ENCODE assay signal across 19 cellular contexts in the genomic region with DNA sequence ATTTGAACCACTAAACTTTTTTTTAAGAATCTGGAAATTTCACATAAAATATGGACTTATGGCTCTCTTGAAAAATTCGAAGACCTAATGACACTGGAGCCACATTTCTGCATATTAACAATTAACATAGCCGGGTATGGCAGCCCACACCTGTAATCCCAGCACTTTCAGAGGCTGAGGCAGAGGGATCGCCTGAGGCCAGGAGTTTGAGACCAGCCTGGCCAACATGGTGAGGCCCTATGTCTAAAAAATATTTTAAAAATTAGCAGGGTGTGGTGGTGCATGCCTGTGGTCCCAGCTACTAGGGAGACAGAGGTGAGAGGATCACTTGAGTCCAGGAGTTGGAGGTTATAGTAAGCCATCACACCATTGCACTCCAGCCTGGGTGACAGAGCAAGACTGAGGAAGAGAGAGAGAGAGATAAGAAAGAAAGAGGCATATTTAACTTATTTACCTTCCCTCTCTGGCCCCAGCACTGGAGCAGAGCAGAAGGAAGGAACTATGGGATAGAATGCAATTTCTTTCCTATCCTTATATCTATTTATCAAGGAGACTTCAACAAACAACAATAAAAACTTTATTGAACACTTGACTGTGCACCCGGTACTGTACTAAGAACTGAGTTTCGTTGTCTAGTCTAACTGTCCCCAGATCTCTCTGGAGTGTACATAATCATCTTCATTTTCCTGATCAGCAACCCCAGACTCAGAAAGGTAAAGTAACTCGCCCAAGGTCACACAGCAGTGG.
DNase-seq lines count a peak whose midpoint lies in the region; ATAC-seq, FAIRE-seq and TF ChIP-seq lines count a peak whose summit lies in the region.
"Had no signal": no experiment of that assay in that cellular context is flagged by ENCODE, and none has a peak within 500 bp of the region (broad histone marks: within the 10 kb centered on the region; RNA-seq: fewer than 3 reads in every experiment).

No MANE protein-coding gene starts in this region.

- TF ChIP-seq POLR2A in IMR-90 (IDR thresholded peaks at IDR 0.05; ENCODE audit: low read depth, low read length) (no peak), GM12878 (IDR thresholded peaks at IDR 0.05; ENCODE audit: low read depth, low read length) (no peak)

- H3K23ac ChIP-seq in IMR-90 (ENCODE audit: low read depth, low read length) (no peak overlapping the region), trophoblast cell (ENCODE audit: low read length) (no peak overlapping the region)

- H3K14ac ChIP-seq in IMR-90 (replicated peaks; ENCODE audit: low read depth, low read length) = peak overlapping the region; percentile 13; the same call in 1 of the 2 replicates
- no peak overlapping the region for H3K14ac ChIP-seq in trophoblast cell (ENCODE audit: low read length)

- no peaks in the 10 kb centered on the region for H3K9me3 ChIP-seq in IMR-90 (ENCODE audit: control insufficient read depth, insufficient read depth, low read length)
- no peaks in the 10 kb centered on the region for H3K9me3 ChIP-seq in GM12878 (replicated peaks; ENCODE audit: control insufficient read depth, insufficient read depth, low read length)
- H3K9me3 ChIP-seq in trophoblast cell (ENCODE audit: insufficient read depth, low read depth, low read length) = no peaks in the 10 kb centered on the region
- H3K9me3 ChIP-seq: BE2C, HAP-1 had no signal

- peak overlapping the region; percentile 75; the same call in 1 of the 2 replicates for H3K4ac ChIP-seq in IMR-90 (ENCODE audit: low read depth, low read length)
- no peak overlapping the region for H3K4ac ChIP-seq in trophoblast cell (ENCODE audit: low read depth, low read length)

- H3K4me1 ChIP-seq in IMR-90 (ENCODE audit: control insufficient read depth, insufficient read depth, low read length) (peaks cover 21% of the 10 kb centered on the region), GM12878 (ENCODE audit: control insufficient read depth, insufficient read depth, low read length) (no peaks in the 10 kb centered on the region), trophoblast cell (ENCODE audit: control insufficient read depth in 1 of 2, insufficient read depth in 2 of 2, low read length in 2 of 2) (peaks cover 0 to 3% of the 10 kb centered on the region in 2 experiments)
- H3K4me1 ChIP-seq: BE2C, HAP-1 had no signal

- no peaks in the 10 kb centered on the region for H4K20me1 ChIP-seq in IMR-90 (ENCODE audit: insufficient read depth, low read length)
- no peaks in the 10 kb centered on the region for H4K20me1 ChIP-seq in GM12878 (ENCODE audit: control insufficient read depth, insufficient read depth)

- H4K12ac ChIP-seq in trophoblast cell (ENCODE audit: low read depth, low read length) = no peak overlapping the region

- H3K79me2 ChIP-seq in GM12878 (ENCODE audit: control insufficient read depth, insufficient read depth, low read length) (no peaks in the 10 kb centered on the region), trophoblast cell (ENCODE audit: control insufficient read depth, insufficient read depth, low read length, poor library complexity) (peaks cover 1% of the 10 kb centered on the region)

- no peak overlapping the region for H4K91ac ChIP-seq in IMR-90 (ENCODE audit: insufficient read depth, low read depth, low read length)
- H4K91ac ChIP-seq in trophoblast cell (ENCODE audit: low read depth, low read length) = no peak overlapping the region

- BruUV-seq in IMR-90 (replicated peaks; lab: Mats Ljungman, UMichigan) = no TSS peak
- BruUV-seq in GM12878 (replicated peaks; lab: Mats Ljungman, UMichigan) = no TSS peak

- no peak overlapping the region; the same call in 1 of the 2 replicates for H4K5ac ChIP-seq in IMR-90 (ENCODE audit: low read depth, low read length)

- peaks cover 18% of the 10 kb centered on the region for H3K9me1 ChIP-seq in IMR-90 (ENCODE audit: insufficient read depth, low read length)

- dilution Hi-C loops in IMR-90 (cut with HindIII; ENCODE audit: low sequenced_read_pairs, unreplicated experiment) = no loop called here

- TF ChIP-seq RAD21 in IMR-90 (IDR thresholded peaks at IDR 0.05; ENCODE audit: low read length) (no peak), GM12878 (IDR thresholded peaks at IDR 0.05; ENCODE audit: insufficient read depth, low read depth, low read length) (no peak)

- H2BK5ac ChIP-seq in IMR-90 (ENCODE audit: low read depth, low read length, poor library complexity, severe bottlenecking) (no peak overlapping the region), trophoblast cell (ENCODE audit: low read depth, low read length, poor library complexity) (no peak overlapping the region)

- H3K18ac ChIP-seq in IMR-90 (ENCODE audit: low read depth, low read length) = 0 out of 2 replicates have a peak overlapping the region, but pooled peaks have one; percentile 16
- H3K18ac ChIP-seq in trophoblast cell (ENCODE audit: low read length) = no peak overlapping the region

- peak overlapping the region; percentile 87; the same call in 1 of the 2 replicates for H2AK5ac ChIP-seq in IMR-90 (ENCODE audit: low read depth, low read length)
- no peak overlapping the region for H2AK5ac ChIP-seq in trophoblast cell (ENCODE audit: low read length)

- H2BK15ac ChIP-seq in IMR-90 (ENCODE audit: low read depth, low read length) = peak overlapping the region; percentile 93; the same call in 1 of the 3 replicates

- no peak overlapping the region for H2AFZ ChIP-seq in IMR-90 (replicated peaks; ENCODE audit: low read length, poor library complexity)
- no peak overlapping the region for H2AFZ ChIP-seq in GM12878 (ENCODE audit: control insufficient read depth, low read depth, low read length)
- H2AFZ ChIP-seq in trophoblast cell (ENCODE audit: insufficient read depth, low read length, poor library complexity) = no peak overlapping the region
- H2AFZ ChIP-seq: GM23248 had no signal

- SMC1A ChIA-PET in GM12878 (lab: Charles Lee; ENCODE audit: uncharacterized antibody, unreplicated experiment) = no interaction called here

- no peak overlapping the region for H2BK12ac ChIP-seq in trophoblast cell (ENCODE audit: low read length)

- ATAC-seq in IMR-90 (ENCODE audit: low read depth) (no peak), GM12878 (no peak)
- ATAC-seq: HepG2 had no signal

- no peak for FAIRE-seq in GM12878 (lab: Jason Lieb, UNC)
- FAIRE-seq: A204.1, GM12892, GM18507, HepG2 had no signal

- no peak overlapping the region for H2AK9ac ChIP-seq in IMR-90 (replicated peaks; ENCODE audit: low read depth, low read length, poor library complexity)

- intact Hi-C loops in IMR-90 (cut with micrococcal nuclease) (no loop called here), GM12878 (cut with micrococcal nuclease; ENCODE audit: unreplicated experiment) (no loop called here)

- RAD21 ChIA-PET in GM12878 (lab: Charles Lee; ENCODE audit: unreplicated experiment) = no interaction called here

- H3K79me1 ChIP-seq in IMR-90 (ENCODE audit: low read depth in 1 of 2, low read length in 2 of 2) (no peaks in the 10 kb centered on the region), trophoblast cell (ENCODE audit: low read length) (no peaks in the 10 kb centered on the region)

- CTCF ChIA-PET in IMR-90 (lab: Yijun Ruan, JAX) (no interaction called here), GM12878 (lab: Yijun Ruan, JAX) (no interaction called here)

- H3K9ac ChIP-seq in IMR-90 (ENCODE audit: low read depth, low read length) = no peak overlapping the region
- H3K9ac ChIP-seq in GM12878 (ENCODE audit: control insufficient read depth, insufficient read depth, low read length) = no peak overlapping the region
- no peak overlapping the region for H3K9ac ChIP-seq in trophoblast cell (ENCODE audit: low read length)
- H3K9ac ChIP-seq: GM23248, KMS-11 had no signal

- DNase-seq in IMR-90 (no peak), GM12878 (ENCODE audit: low read depth, low spot score) (no peak), trophoblast cell (peak; percentile 75 to 85), C1 segment of cervical spinal cord (lab: John Stamatoyannopoulos, UW) (no peak), GF-D8 (lab: John Stamatoyannopoulos, UW) (no peak), HUDEP-2 (lab: John Stamatoyannopoulos, UW; ENCODE audit: unreplicated experiment in 76 of 76) (no peak)
- DNase-seq: ACHN; BE2C; Calu3; CD4-positive, alpha-beta memory T cell; DMS79 treated with DMSO at 0.1 percent for 48 hours had no signal

- no peak overlapping the region for H3K4me2 ChIP-seq in IMR-90 (ENCODE audit: low read depth, low read length)
- no peak overlapping the region for H3K4me2 ChIP-seq in GM12878 (ENCODE audit: control insufficient read depth, insufficient read depth)
- no peak overlapping the region for H3K4me2 ChIP-seq in trophoblast cell (ENCODE audit: low read length)
- H3K4me2 ChIP-seq: KMS-11 had no signal

- H3K56ac ChIP-seq in IMR-90 (ENCODE audit: extremely low read depth, insufficient read depth, low read length) = no peak overlapping the region

- in situ Hi-C loops in IMR-90 (cut with MboI; ENCODE audit: low sequenced_read_pairs) = no loop called here
- in situ Hi-C loops in GM12878 (cut with MboI) = no loop called here

- H3K27me3 ChIP-seq in IMR-90 (ENCODE audit: control insufficient read depth, insufficient read depth, low read length) = no peaks in the 10 kb centered on the region
- H3K27me3 ChIP-seq in GM12878 (replicated peaks in 1 of 2; ENCODE audit: control insufficient read depth in 2 of 2, insufficient read depth in 2 of 2, low read length in 1 of 2) = no peaks in the 10 kb centered on the region
- no peaks in the 10 kb centered on the region for H3K27me3 ChIP-seq in trophoblast cell (ENCODE audit: insufficient read depth, low read length)

- no peak overlapping the region; a peak in 1 of 4 replicates for H4K8ac ChIP-seq in IMR-90 (ENCODE audit: low read depth in 2 of 2, low read length in 2 of 2)
- no peak overlapping the region for H4K8ac ChIP-seq in trophoblast cell (ENCODE audit: low read depth, low read length)

- no peak for TF ChIP-seq EP300 in GM12878 (IDR thresholded peaks at IDR 0.05; ENCODE audit: borderline replicate concordance in 1 of 2, control insufficient read depth in 1 of 2, low read depth in 2 of 2, low read length in 2 of 2)

- H2BK120ac ChIP-seq in IMR-90 (ENCODE audit: low read depth, low read length) (peak overlapping the region; percentile 49; the same call in 1 of the 2 replicates), trophoblast cell (ENCODE audit: insufficient read depth, low read length, poor library complexity) (no peak overlapping the region)

- TF ChIP-seq CTCF in IMR-90 (conservative IDR thresholded peaks at IDR 0.05; ENCODE audit: low read depth, low read length) = no peak
- TF ChIP-seq CTCF in GM12878 (IDR thresholded peaks at IDR 0.05 in 2 of 3, conservative IDR thresholded peaks at IDR 0.05 in 1 of 3; ENCODE audit: control insufficient read depth in 2 of 3, extremely low read depth in 1 of 3, insufficient read depth in 1 of 3, low read depth in 3 of 3, low read length in 3 of 3) = no peak

- no peak overlapping the region for H3K4me3 ChIP-seq in IMR-90 (ENCODE audit: insufficient read depth, low read depth, low read length)
- no peak overlapping the region for H3K4me3 ChIP-seq in GM12878
- H3K4me3 ChIP-seq in trophoblast cell (ENCODE audit: low read depth, low read length) = no peak overlapping the region
- H3K4me3 ChIP-seq: GM23248, HAP-1 had no signal

- H2BK20ac ChIP-seq in IMR-90 (ENCODE audit: low read depth, low read length) = peak overlapping the region; percentile 62

- H3K36me3 ChIP-seq in IMR-90 (ENCODE audit: control insufficient read depth, insufficient read depth, low read length) (no peaks in the 10 kb centered on the region), GM12878 (ENCODE audit: control insufficient read depth in 2 of 2, insufficient read depth in 2 of 2, low read length in 1 of 2) (no peaks in the 10 kb centered on the region), trophoblast cell (ENCODE audit: control insufficient read depth in 1 of 2, insufficient read depth in 2 of 2, low read length in 2 of 2) (no peaks in the 10 kb centered on the region)
- H3K36me3 ChIP-seq: BE2C, HAP-1 had no signal

- POLR2A ChIA-PET in IMR-90 (lab: Charles Lee; ENCODE audit: unreplicated experiment) (no interaction called here), GM12878 (lab: Charles Lee) (no interaction called here)

- H3K27ac ChIP-seq in IMR-90 (ENCODE audit: insufficient read depth, low read length) (no peak overlapping the region), GM12878 (ENCODE audit: control insufficient read depth, insufficient read depth) (no peak overlapping the region), trophoblast cell (ENCODE audit: low read depth, low read length) (no peak overlapping the region)
- H3K27ac ChIP-seq: GM23248, HL-60, KMS-11 had no signal

- 100% methylated on average over 1 of the region's 6 CpGs; no CpG with 5 or more reads in 1 of the 2 experiments for WGBS in IMR-90 (ENCODE audit: extremely low coverage in 2 of 2, insufficient read length in 1 of 2), 2 experiments
- 30% methylated on average over 6 of the region's 6 CpGs for WGBS in GM12878 (ENCODE audit: insufficient coverage, insufficient replicate concordance, low lambda C conversion rate, missing lambda C conversion rate)
- WGBS in trophoblast cell (ENCODE audit: extremely low coverage, insufficient coverage, insufficient read length) = no CpG with 5 or more reads among the region's 6 CpGs

Comparison
In these comparisons a context has a peak if more than half of its experiments do, and no peak if none do; other contexts are left out.
1. DNase-seq: peak in trophoblast cell (2 of 2); none in IMR-90 (single experiment), GM12878 (single experiment), C1 segment of cervical spinal cord (0 of 14), GF-D8 (single experiment) and HUDEP-2 (0 of 76).